8 cellular contexts compared by ENCODE assay signal in the genomic region with DNA sequence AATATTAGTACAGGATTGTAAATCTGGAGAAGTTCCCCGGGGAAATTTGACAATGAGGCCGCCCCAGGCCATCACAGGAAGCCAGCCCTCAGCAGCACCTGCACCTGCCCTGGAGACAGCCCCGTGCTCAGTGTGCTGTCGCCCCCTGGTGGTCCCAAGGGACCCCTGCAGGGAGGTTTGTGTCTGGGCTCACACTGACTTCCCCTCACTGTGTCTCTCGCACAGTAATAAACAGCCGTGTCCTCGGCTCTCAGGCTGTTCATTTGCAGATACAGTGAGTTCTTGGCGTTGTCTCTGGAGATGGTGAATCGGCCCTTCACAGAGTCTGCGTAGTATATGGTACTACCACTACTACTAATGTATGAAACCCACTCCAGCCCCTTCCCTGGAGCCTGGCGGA.
DNase-seq lines count a peak whose midpoint lies in the region; TF ChIP-seq lines count a peak whose summit lies in the region.
"Not testable (repeated sequence)": the region's sequence is repeated elsewhere in the genome, so short reads cannot be mapped to it uniquely, and the experiment has no call there.

No MANE protein-coding gene starts in this region.

- not testable (repeated sequence) for H3K4me2 ChIP-seq in Karpas-422 (ENCODE audit: low read depth, low read length, poor library complexity, severe bottlenecking)

- H3K9me3 ChIP-seq in CD4-positive, alpha-beta memory T cell (ENCODE audit: control insufficient read depth in 1 of 2, low read length in 2 of 2); Karpas-422 (ENCODE audit: low read length): not testable (repeated sequence)

- H3K36me3 ChIP-seq in CD4-positive, alpha-beta memory T cell (ENCODE audit: insufficient read depth, low read length); Karpas-422 (ENCODE audit: insufficient read depth, low read length): not testable (repeated sequence)

- not testable (repeated sequence) for H3K27ac Mint-ChIP-seq in CD4-positive, alpha-beta memory T cell

- not testable (repeated sequence) for H4K20me1 ChIP-seq in Karpas-422 (ENCODE audit: insufficient read depth, low read depth, low read length)

- peaks cover 0 to 11% (median 2%) of the 10 kb centered on the region in 8 donors for H3K9me3 Mint-ChIP-seq in CD4-positive, alpha-beta memory T cell

- peak in 3 of 5 donors; percentile 11 to 59 (median 28) for DNase-seq in CD4-positive, alpha-beta memory T cell
- DNase-seq in Karpas-422 (peak; percentile 62), NCI-H748 (lab: John Stamatoyannopoulos, UW; ENCODE audit: unreplicated experiment) (peak; percentile 44), T-helper 2 cell (peak in 3 of 5 experiments; percentile 26 to 35 (median 27))
- peak; percentile 27 to 38 for DNase-seq in activated T-cell treated with anti-CD3 and anti-CD28 coated beads, Interleukin-2, amount 50 U/mL, for 48 hours
- not testable (repeated sequence) for DNase-seq in epithelial cell of proximal tubule (ENCODE audit: low read depth)
- peak; percentile 2 for DNase-seq in stimulated activated CD4-positive, alpha-beta T cell treated with anti-CD3 and anti-CD28 coated beads, Interleukin-4, amount 100 ng/mL, for 1 hour

- H3K79me2 ChIP-seq in Karpas-422 (ENCODE audit: low read length) = not testable (repeated sequence)

- not testable (repeated sequence) for H3K4me3 Mint-ChIP-seq in CD4-positive, alpha-beta memory T cell

- H3K27me3 Mint-ChIP-seq in CD4-positive, alpha-beta memory T cell = peaks cover 19 to 30% of the 10 kb centered on the region in 2 donors

- not testable (repeated sequence) for H3K27ac ChIP-seq in CD4-positive, alpha-beta memory T cell (ENCODE audit: low read depth, low read length); Karpas-422 (ENCODE audit: low read length)

- H3K36me3 Mint-ChIP-seq in CD4-positive, alpha-beta memory T cell = not testable (repeated sequence)

- not testable (repeated sequence) for H3K4me1 Mint-ChIP-seq in CD4-positive, alpha-beta memory T cell

- POLR2A ChIA-PET in CD4-positive, alpha-beta memory T cell (lab: Charles Lee; ENCODE audit: partially characterized antibody) = not testable (repeated sequence)

- not testable (repeated sequence) for H2AFZ ChIP-seq in Karpas-422 (ENCODE audit: low read length)

- CTCF ChIA-PET in CD4-positive, alpha-beta memory T cell (lab: Charles Lee; ENCODE audit: partially characterized antibody) = interaction anchor here (0.7 to 1.3 kb wide), 4 partner anchors 8 to 418 kb away, joined by 3 to 4 read pairs (median 4); no protein-coding TSS in a partner anchor

- intact Hi-C loops in CD4-positive, alpha-beta memory T cell (cut with micrococcal nuclease) = not testable (repeated sequence)

- TF ChIP-seq CTCF in GM12872 (IDR thresholded peaks at IDR 0.05; ENCODE audit: insufficient read depth, low read depth, low read length) (peak; percentile 62), epithelial cell of proximal tubule (conservative IDR thresholded peaks at IDR 0.05; ENCODE audit: low read depth, low read length) (peak; percentile 32)

- H3K27me3 ChIP-seq in CD4-positive, alpha-beta memory T cell (ENCODE audit: insufficient read depth, low read length); Karpas-422 (ENCODE audit: low read length): not testable (repeated sequence)

- not testable (repeated sequence) for H3K4me3 ChIP-seq in CD4-positive, alpha-beta memory T cell (ENCODE audit: low read length in 2 of 2); Karpas-422 (ENCODE audit: low read length); epithelial cell of proximal tubule (ENCODE audit: low read depth, low read length)

- H3K4me1 ChIP-seq in CD4-positive, alpha-beta memory T cell (ENCODE audit: insufficient read depth, low read length) = not testable (repeated sequence)
- H3K4me1 ChIP-seq in Karpas-422 (ENCODE audit: low read length) = peaks cover 21% of the 10 kb centered on the region

- H3K9ac ChIP-seq in Karpas-422 (ENCODE audit: low read length) = not testable (repeated sequence)

- not testable (repeated sequence) for H3K9me2 ChIP-seq in Karpas-422 (replicated peaks; ENCODE audit: insufficient read depth, low read length)
